Comparison of ENCODE assay signal across 7 cellular contexts in genomic region chr1:49257211-49258049, GRCh38.
A peak's percentile ranks its signal among the peaks of the same experiment; 100 is the strongest.
DNase-seq lines count a peak whose midpoint lies in the region; ATAC-seq, FAIRE-seq and TF ChIP-seq lines count a peak whose summit lies in the region.
"Not testable (repeated sequence)": the region's sequence is repeated elsewhere in the genome, so short reads cannot be mapped to it uniquely, and the experiment has no call there.

No MANE protein-coding gene starts in this region.

- DNase-seq in NCI-H1436 (lab: John Stamatoyannopoulos, UW) = peak; percentile 1
- DNase-seq in PC-9 = peak in 1 of 2 experiments; percentile 24
- peak; percentile 2 for DNase-seq in activated CD8-positive, alpha-beta T cell treated with anti-CD3 and anti-CD28 coated beads for 36 hours
- peak; percentile 74 for DNase-seq in glutamatergic neuron
- not testable (repeated sequence) for DNase-seq in keratinocyte (ENCODE audit: low read depth, low spot score); osteocyte (ENCODE audit: extremely low spot score, unreplicated experiment)

- H3K27ac Mint-ChIP-seq in activated CD8-positive, alpha-beta T cell treated with anti-CD3 and anti-CD28 coated beads for 36 hours; osteocyte (ENCODE audit: unreplicated experiment): not testable (repeated sequence)
- peak overlapping the region; percentile 98 for H3K27ac Mint-ChIP-seq in glutamatergic neuron (ENCODE audit: unreplicated experiment)

- not testable (repeated sequence) for ATAC-seq in activated CD8-positive, alpha-beta T cell treated with anti-CD3 and anti-CD28 coated beads for 36 hours

- CTCF ChIA-PET in PC-9 (lab: Charles Lee); activated CD8-positive, alpha-beta T cell treated with anti-CD3 and anti-CD28 coated beads for 36 hours (lab: Charles Lee): not testable (repeated sequence)

- H2AFZ ChIP-seq in PC-9 = peak overlapping the region; percentile 82
- not testable (repeated sequence) for H2AFZ ChIP-seq in keratinocyte (ENCODE audit: control insufficient read depth, low read length)

- not testable (repeated sequence) for H3K79me2 ChIP-seq in PC-9 (ENCODE audit: low read depth); keratinocyte (ENCODE audit: control insufficient read depth, insufficient read depth, low read length)

- not testable (repeated sequence) for H3K27ac ChIP-seq in PC-9; keratinocyte (ENCODE audit: control insufficient read depth, insufficient read depth, low read length)

- H4K20me1 ChIP-seq in PC-9 (ENCODE audit: insufficient read depth); keratinocyte (ENCODE audit: control insufficient read depth, extremely low read depth, insufficient read depth, low read length): not testable (repeated sequence)

- not testable (repeated sequence) for H3K27me3 ChIP-seq in PC-9 (ENCODE audit: insufficient read depth, low read depth); keratinocyte (ENCODE audit: control insufficient read depth, extremely low read depth, insufficient read depth, low read length)

- H3F3A ChIP-seq in PC-9 (ENCODE audit: insufficient read depth, low read depth) = not testable (repeated sequence)

- peak overlapping the region; percentile 71 for H3K4me2 ChIP-seq in PC-9
- H3K4me2 ChIP-seq in keratinocyte (ENCODE audit: control insufficient read depth, extremely low read depth, insufficient read depth, low read depth, low read length) = not testable (repeated sequence)

- not testable (repeated sequence) for H3K4me1 ChIP-seq in ES-I3 (ENCODE audit: insufficient read depth, low read length); PC-9 (replicated peaks; ENCODE audit: insufficient read depth); keratinocyte (ENCODE audit: control insufficient read depth, extremely low read depth, insufficient read depth, low read length)

- not testable (repeated sequence) for H3K36me3 Mint-ChIP-seq in activated CD8-positive, alpha-beta T cell treated with anti-CD3 and anti-CD28 coated beads for 36 hours (ENCODE audit: low read depth); osteocyte (ENCODE audit: unreplicated experiment)
- H3K36me3 Mint-ChIP-seq in glutamatergic neuron (ENCODE audit: unreplicated experiment) = peaks cover 19% of the 10 kb centered on the region

- peaks cover 16% of the 10 kb centered on the region for H3K9me3 Mint-ChIP-seq in activated CD8-positive, alpha-beta T cell treated with anti-CD3 and anti-CD28 coated beads for 36 hours
- not testable (repeated sequence) for H3K9me3 Mint-ChIP-seq in glutamatergic neuron (ENCODE audit: unreplicated experiment)
- H3K9me3 Mint-ChIP-seq in osteocyte (ENCODE audit: unreplicated experiment) = peaks cover 39% of the 10 kb centered on the region

- H3K36me3 ChIP-seq in ES-I3 (ENCODE audit: insufficient read depth, low read length); PC-9 (ENCODE audit: low read depth); keratinocyte (ENCODE audit: control insufficient read depth in 2 of 2, extremely low read depth in 1 of 2, insufficient read depth in 2 of 2, low read length in 2 of 2): not testable (repeated sequence)

- H3K9me3 ChIP-seq in ES-I3 (ENCODE audit: control insufficient read depth, insufficient read depth, low read length); PC-9 (ENCODE audit: insufficient read depth, low read depth); keratinocyte (ENCODE audit: control insufficient read depth, low read depth, low read length): not testable (repeated sequence)

- dilution Hi-C loops in keratinocyte (cut with MboI; ENCODE audit: extremely low pct_ligation_motif_present, low sequenced_read_pairs) = not testable (repeated sequence)

- TF ChIP-seq CTCF in PC-9 (conservative IDR thresholded peaks at IDR 0.05); activated CD8-positive, alpha-beta T cell treated with anti-CD3 and anti-CD28 coated beads for 36 hours (IDR thresholded peaks at IDR 0.05); glutamatergic neuron (IDR thresholded peaks at IDR 0.05; ENCODE audit: partially characterized antibody, unreplicated experiment); keratinocyte (optimal IDR thresholded peaks at IDR 0.05 in 1 of 3, IDR thresholded peaks at IDR 0.05 in 1 of 3, conservative IDR thresholded peaks at IDR 0.05 in 1 of 3; ENCODE audit: extremely low read depth in 1 of 3, insufficient read depth in 2 of 3, low read length in 3 of 3); osteocyte (IDR thresholded peaks at IDR 0.05): not testable (repeated sequence)

- not testable (repeated sequence) for H3K9me2 ChIP-seq in PC-9 (ENCODE audit: insufficient read depth)

- not testable (repeated sequence) for H3K4me3 Mint-ChIP-seq in activated CD8-positive, alpha-beta T cell treated with anti-CD3 and anti-CD28 coated beads for 36 hours
- H3K4me3 Mint-ChIP-seq in glutamatergic neuron (ENCODE audit: unreplicated experiment) = peak overlapping the region; percentile 87
- H3K4me3 Mint-ChIP-seq in osteocyte (ENCODE audit: unreplicated experiment) = peak overlapping the region; percentile 22

- POLR2A ChIA-PET in PC-9 (lab: Charles Lee; ENCODE audit: unreplicated experiment); activated CD8-positive, alpha-beta T cell treated with anti-CD3 and anti-CD28 coated beads for 36 hours (lab: Charles Lee): not testable (repeated sequence)

- H3K4me1 Mint-ChIP-seq in activated CD8-positive, alpha-beta T cell treated with anti-CD3 and anti-CD28 coated beads for 36 hours (ENCODE audit: low read depth); glutamatergic neuron (ENCODE audit: low read depth, unreplicated experiment); osteocyte (ENCODE audit: unreplicated experiment): not testable (repeated sequence)

- H3K9ac ChIP-seq in ES-I3 (ENCODE audit: low read depth, low read length) (peak overlapping the region; percentile 63), keratinocyte (ENCODE audit: control insufficient read depth, extremely low read depth, insufficient read depth, low read length) (peak overlapping the region; percentile 15)

- H3K4me3 ChIP-seq in PC-9 = peak overlapping the region; percentile 50
- H3K4me3 ChIP-seq in keratinocyte (ENCODE audit: control insufficient read depth in 2 of 3, extremely low read depth in 1 of 3, insufficient read depth in 2 of 3, low read depth in 1 of 3, low read length in 3 of 3) = not testable (repeated sequence)

- not testable (repeated sequence) for FAIRE-seq in keratinocyte (lab: Jason Lieb, UNC)

- intact Hi-C loops in PC-9 (cut with micrococcal nuclease; ENCODE audit: unreplicated experiment); activated CD8-positive, alpha-beta T cell treated with anti-CD3 and anti-CD28 coated beads for 36 hours (cut with micrococcal nuclease): not testable (repeated sequence)

- H3K27me3 Mint-ChIP-seq in activated CD8-positive, alpha-beta T cell treated with anti-CD3 and anti-CD28 coated beads for 36 hours; glutamatergic neuron (ENCODE audit: unreplicated experiment); osteocyte (ENCODE audit: unreplicated experiment): not testable (repeated sequence)

- H3K9me1 ChIP-seq in keratinocyte (ENCODE audit: control insufficient read depth, extremely low read depth, insufficient read depth, low read length) = not testable (repeated sequence)

- not testable (repeated sequence) for BruUV-seq in PC-9 (replicated peaks; lab: Mats Ljungman, UMichigan)
